1 cellular context compared by ENCODE assay signal in genomic region chr17:40107266-40107980, GRCh38.
TF ChIP-seq lines count a peak whose summit lies in the region.

No MANE protein-coding gene starts in this region.

TF ChIP-seq in endothelial cell of umbilical vein, 7 proteins besides CTCF, POLR2A, EP300 and RAD21 (continued from another document):
- TF ChIP-seq MAX (IDR thresholded peaks at IDR 0.05; ENCODE audit: insufficient read depth, insufficient read length) = no peak
- no peak for TF ChIP-seq MYC (IDR thresholded peaks at IDR 0.05; ENCODE audit: low read depth, low read length)
- TF ChIP-seq POLR2AphosphoS5 (IDR thresholded peaks at IDR 0.05; ENCODE audit: insufficient read depth, low read depth, low read length) = no peak
